ENCODE assay signal across 8 cellular contexts in the genomic region with DNA sequence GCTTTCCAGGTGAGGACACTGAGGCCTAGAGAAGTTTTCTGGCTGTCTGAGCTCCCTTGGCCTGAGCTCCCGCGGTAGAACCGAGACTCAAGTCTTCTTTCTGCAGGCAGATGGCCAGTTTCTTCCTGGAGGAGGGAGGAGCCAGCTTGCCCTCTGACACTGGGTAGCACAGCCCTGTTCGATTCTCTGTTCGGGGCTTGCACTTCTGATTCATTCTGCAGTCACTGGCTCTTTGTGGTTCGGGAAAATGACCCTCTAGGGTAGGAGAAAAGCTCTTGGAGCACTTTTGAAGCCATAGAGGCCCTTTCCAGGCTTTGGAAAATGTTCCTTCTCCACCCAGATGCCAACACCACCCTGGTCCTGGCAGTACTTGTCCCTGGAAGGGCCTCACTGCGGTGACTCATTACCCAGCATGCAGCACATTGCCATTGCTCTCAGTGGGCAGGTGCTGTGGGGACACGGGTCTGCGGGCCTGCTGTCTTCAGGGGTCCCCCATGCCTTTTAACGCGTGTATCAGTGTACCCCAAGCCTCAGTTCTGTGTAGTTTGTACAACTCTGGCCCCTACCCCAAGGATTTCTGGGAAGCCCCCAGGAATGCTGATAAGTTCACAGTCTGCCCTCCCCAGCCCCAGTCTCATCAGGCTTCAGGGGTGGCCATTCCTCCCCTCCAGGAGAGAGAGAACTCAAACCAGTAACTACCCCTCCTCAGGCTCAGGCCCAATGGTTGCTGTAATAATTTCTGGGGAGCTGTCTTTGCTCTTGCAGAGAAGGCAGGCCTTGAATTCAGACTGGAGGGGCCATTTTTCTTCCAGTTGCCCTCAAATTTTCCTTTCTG. TPM values are rescaled to one million over a fixed set of nuclear protein-coding genes. Genes with fewer than 3 reads are reported as not detected.
DNase-seq lines count a peak whose midpoint lies in the region; ATAC-seq and TF ChIP-seq lines count a peak whose summit lies in the region.

No MANE protein-coding gene starts in this region.

- H3K4me3 ChIP-seq in cardiac fibroblast (replicated peaks in 1 of 2; ENCODE audit: low read depth in 2 of 2, low read length in 2 of 2) (no peak overlapping the region), left lung (no peak overlapping the region)

- H3K4me3 Mint-ChIP-seq in activated naive CD4-positive, alpha-beta T cell treated with anti-CD3 and anti-CD28 coated beads, Interleukin-2, amount 10 ng/mL, durations not matched to agents 7 days and 5 days, result no peak overlapping the region
- H3K4me3 Mint-ChIP-seq in activated CD4-positive, alpha-beta T cell treated with anti-CD3 and anti-CD28 coated beads for 36 hours, result no peak overlapping the region

- H3K36me3 ChIP-seq in left lung, result no peaks in the 10 kb centered on the region

- H3K27me3 Mint-ChIP-seq in activated naive CD4-positive, alpha-beta T cell treated with anti-CD3 and anti-CD28 coated beads, Interleukin-2, amount 10 ng/mL, durations not matched to agents 7 days and 5 days, result peaks cover under 1% of the 10 kb centered on the region
- H3K27me3 Mint-ChIP-seq in activated CD4-positive, alpha-beta T cell treated with anti-CD3 and anti-CD28 coated beads for 36 hours, result no peaks in the 10 kb centered on the region

- no peaks in the 10 kb centered on the region for H3K27me3 ChIP-seq in left lung

- no peaks in the 10 kb centered on the region for H3K36me3 Mint-ChIP-seq in activated naive CD4-positive, alpha-beta T cell treated with anti-CD3 and anti-CD28 coated beads, Interleukin-2, amount 10 ng/mL, durations not matched to agents 7 days and 5 days
- H3K36me3 Mint-ChIP-seq in activated CD4-positive, alpha-beta T cell treated with anti-CD3 and anti-CD28 coated beads for 36 hours (ENCODE audit: low read depth), result no peaks in the 10 kb centered on the region

- H3K9me3 ChIP-seq in left lung, result no peaks in the 10 kb centered on the region

- POLR2A ChIA-PET in activated CD4-positive, alpha-beta T cell treated with anti-CD3 and anti-CD28 coated beads for 36 hours (lab: Charles Lee), result interaction anchor here (0.5 kb wide), 1 partner anchor 741 kb away, joined by 6 read pairs; no protein-coding TSS in a partner anchor

- TF ChIP-seq CTCF in cardiac fibroblast (IDR thresholded peaks at IDR 0.05; ENCODE audit: low read depth, low read length) (no peak), left lung (IDR thresholded peaks at IDR 0.05) (no peak)

- intact Hi-C loops in left lung (cut with DNase I), result no loop called here
- intact Hi-C loops in activated CD4-positive, alpha-beta T cell treated with anti-CD3 and anti-CD28 coated beads for 36 hours (cut with DNase I, micrococcal nuclease), result loop anchor here in 1 of 2 experiments (2.0 kb wide), 1 partner anchor 41 kb away; no protein-coding TSS in a partner anchor

- ATAC-seq in left lung (peak; percentile 74), GM19035 (IDR thresholded peaks at IDR 0.05; ENCODE audit: unreplicated experiment) (no peak)
- no peak for ATAC-seq in activated CD4-positive, alpha-beta T cell treated with anti-CD3 and anti-CD28 coated beads for 36 hours

- peaks cover 41 to 52% of the 10 kb centered on the region in 2 donors for H3K4me1 ChIP-seq in left lung

- DNase-seq in HS-5 (ENCODE audit: low read depth) (peak; percentile 77), cardiac fibroblast (ENCODE audit: low read depth in 2 of 2) (peak; percentile 71 to 72), left lung (peak in 1 of 2 donors; percentile 59), superior temporal gyrus (ENCODE audit: extremely low spot score) (peak; percentile 79), GDM1 (lab: John Stamatoyannopoulos, UW) (no peak)
- DNase-seq in activated naive CD4-positive, alpha-beta T cell treated with anti-CD3 and anti-CD28 coated beads, Interleukin-2, amount 10 ng/mL, durations not matched to agents 7 days and 5 days, result no peak
- no peak for DNase-seq in activated CD4-positive, alpha-beta T cell treated with anti-CD3 and anti-CD28 coated beads for 36 hours

- no peaks in the 10 kb centered on the region for H3K9me3 Mint-ChIP-seq in activated naive CD4-positive, alpha-beta T cell treated with anti-CD3 and anti-CD28 coated beads, Interleukin-2, amount 10 ng/mL, durations not matched to agents 7 days and 5 days
- H3K9me3 Mint-ChIP-seq in activated CD4-positive, alpha-beta T cell treated with anti-CD3 and anti-CD28 coated beads for 36 hours (ENCODE audit: low read depth), result no peaks in the 10 kb centered on the region

- H3K27ac ChIP-seq in left lung, result peak overlapping the region; percentile 66 to 68

- no peak overlapping the region for H3K27ac Mint-ChIP-seq in activated naive CD4-positive, alpha-beta T cell treated with anti-CD3 and anti-CD28 coated beads, Interleukin-2, amount 10 ng/mL, durations not matched to agents 7 days and 5 days
- no peak overlapping the region for H3K27ac Mint-ChIP-seq in activated CD4-positive, alpha-beta T cell treated with anti-CD3 and anti-CD28 coated beads for 36 hours

- peaks cover 3% of the 10 kb centered on the region for H3K4me1 Mint-ChIP-seq in activated naive CD4-positive, alpha-beta T cell treated with anti-CD3 and anti-CD28 coated beads, Interleukin-2, amount 10 ng/mL, durations not matched to agents 7 days and 5 days
- peaks cover 31% of the 10 kb centered on the region for H3K4me1 Mint-ChIP-seq in activated CD4-positive, alpha-beta T cell treated with anti-CD3 and anti-CD28 coated beads for 36 hours

- CTCF ChIA-PET in activated naive CD4-positive, alpha-beta T cell treated with anti-CD3 and anti-CD28 coated beads, Interleukin-2, amount 10 ng/mL, durations not matched to agents 7 days and 5 days (lab: Charles Lee), result interaction anchor here (3.0 to 3.2 kb wide), 2 partner anchors 19 to 79 kb away, joined by 8 to 15 read pairs; no protein-coding TSS in a partner anchor
- CTCF ChIA-PET in activated CD4-positive, alpha-beta T cell treated with anti-CD3 and anti-CD28 coated beads for 36 hours (lab: Charles Lee), result interaction anchor here (0.7 to 2.5 kb wide), 4 partner anchors 9 to 1586 kb away, joined by 3 to 11 read pairs (median 6); no protein-coding TSS in a partner anchor

RNA-seq across cellular contexts. Expression of a gene that starts 11.9 kb away (rescaled TPM):
- total RNA-seq in left lung, result 10 to 100 TPM; 10.3 to 20.1 TPM
- under 1 TPM; 0.46 to 0.47 TPM for total RNA-seq in activated CD4-positive, alpha-beta T cell treated with anti-CD3 and anti-CD28 coated beads for 36 hours

Comparison
In these comparisons a context has a peak if more than half of its experiments do, and no peak if none do; other contexts are left out.
1. DNase-seq: peak in HS-5 (single experiment), cardiac fibroblast (2 of 2) and superior temporal gyrus (single experiment); none in activated naive CD4-positive, alpha-beta T cell treated with anti-CD3 and anti-CD28 coated beads, Interleukin-2, amount 10 ng/mL, durations not matched to agents 7 days and 5 days (single experiment), GDM1 (single experiment) and activated CD4-positive, alpha-beta T cell treated with anti-CD3 and anti-CD28 coated beads for 36 hours (single experiment).
2. RNA of a gene that starts 11.9 kb away (total RNA-seq): 10.3 to 20.1 TPM in left lung; 0.46 to 0.47 TPM in activated CD4-positive, alpha-beta T cell treated with anti-CD3 and anti-CD28 coated beads for 36 hours; every median in the first group is over 4 times any median in the second.